Comparison of ENCODE assay signal across 18 cellular contexts in the genomic region with DNA sequence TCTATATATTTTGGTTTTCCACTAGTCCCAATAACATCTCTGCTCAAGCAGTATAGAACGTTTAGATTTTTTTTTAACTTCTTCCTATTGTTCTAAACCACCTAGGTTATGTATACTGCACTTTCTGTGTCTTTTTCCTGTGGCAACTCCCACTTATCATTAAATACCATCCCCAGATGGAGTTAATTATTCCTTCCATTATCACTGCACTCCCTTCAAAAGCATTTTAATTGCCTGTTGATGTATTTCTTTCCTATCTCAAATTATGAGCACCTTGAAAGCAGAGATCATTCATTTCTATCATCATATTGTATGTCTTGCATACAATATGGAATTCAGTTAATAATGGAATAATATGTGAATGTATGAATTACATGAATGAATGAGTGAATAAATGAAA.
DNase-seq lines count a peak whose midpoint lies in the region; ATAC-seq and TF ChIP-seq lines count a peak whose summit lies in the region.
"Had no signal": no experiment of that assay in that cellular context is flagged by ENCODE, and none has a peak within 500 bp of the region (broad histone marks: within the 10 kb centered on the region; RNA-seq: fewer than 3 reads in every experiment).

No MANE protein-coding gene starts in this region.

- no peak overlapping the region for H3K9ac ChIP-seq in HCT116 (ENCODE audit: low read length)
- H3K9ac ChIP-seq: BLaER1 treated with 17β-estradiol and CSF1 and Interleukin-3, amounts not matched to agents 10 nM and 100 nM had no signal

- no peak for DNase-seq in HCT116 (ENCODE audit: low read depth, low spot score)
- peak; percentile 38 for DNase-seq in NCI-H69 (lab: John Stamatoyannopoulos, UW)
- no peak for DNase-seq in ascending aorta (ENCODE audit: low spot score in 2 of 2)
- DNase-seq in superior temporal gyrus (ENCODE audit: extremely low spot score), result no peak
- DNase-seq in iPS-NIHi7 (ENCODE audit: extremely low spot score), result no peak
- DNase-seq: AML-193; Caco-2; Calu3; CD4-positive, alpha-beta T cell; CD8-positive, alpha-beta T cell; DMS79 treated with DMSO at 0.1 percent for 48 hours; GF-D8 had no signal

- no peak overlapping the region for H3K4me2 ChIP-seq in HCT116 (ENCODE audit: low read length)
- H3K4me2 ChIP-seq: A549; BLaER1 treated with 17β-estradiol and CSF1 and Interleukin-3, amounts not matched to agents 10 nM and 100 nM had no signal

- no peak for TF ChIP-seq CTCF in 22Rv1 (IDR thresholded peaks at IDR 0.05)
- no peak for TF ChIP-seq CTCF in HCT116 (IDR thresholded peaks at IDR 0.05 in 2 of 3, conservative IDR thresholded peaks at IDR 0.05 in 1 of 3; ENCODE audit: borderline replicate concordance in 1 of 3, insufficient read depth in 1 of 3, low read depth in 2 of 3, low read length in 2 of 3)
- TF ChIP-seq CTCF in gastroesophageal sphincter (IDR thresholded peaks at IDR 0.05), result no peak
- no peak for TF ChIP-seq CTCF in ascending aorta (IDR thresholded peaks at IDR 0.05)

- TF ChIP-seq POLR2A in HCT116 (IDR thresholded peaks at IDR 0.05; ENCODE audit: borderline replicate concordance, extremely low read depth, insufficient read depth, insufficient read length) (no peak), gastroesophageal sphincter (IDR thresholded peaks at IDR 0.05) (no peak)

- ATAC-seq in HCT116 (no peak), SK-N-SH treated with all-trans-retinoic acid at 6 μM for 48 hours (no peak), gastroesophageal sphincter (no peak)
- ATAC-seq: A549; CD8-positive, alpha-beta T cell had no signal

- H2AFZ ChIP-seq in HCT116 (ENCODE audit: low read depth, low read length, poor library complexity, severe bottlenecking), result peak overlapping the region; percentile 72

- H3K27me3 ChIP-seq in HCT116 (ENCODE audit: insufficient read depth, low read length), result no peaks in the 10 kb centered on the region
- no peaks in the 10 kb centered on the region for H3K27me3 ChIP-seq in gastroesophageal sphincter
- no peaks in the 10 kb centered on the region for H3K27me3 ChIP-seq in ascending aorta
- H3K27me3 ChIP-seq: BLaER1 treated with 17β-estradiol and CSF1 and Interleukin-3, amounts not matched to agents 10 nM and 100 nM had no signal

- 64 to 78% methylated on average over 1 of the region's 1 CpG for WGBS in gastroesophageal sphincter (ENCODE audit: low coverage in 1 of 2), 2 donors

- H3K9me3 ChIP-seq in HCT116 (ENCODE audit: control insufficient read depth in 1 of 2, insufficient read depth in 1 of 2, low read depth in 1 of 2, low read length in 2 of 2) (no peaks in the 10 kb centered on the region), gastroesophageal sphincter (no peaks in the 10 kb centered on the region), ascending aorta (no peaks in the 10 kb centered on the region)
- H3K9me3 ChIP-seq: A549; BLaER1 treated with 17β-estradiol and CSF1 and Interleukin-3, amounts not matched to agents 10 nM and 100 nM; Caco-2 had no signal

- H3K36me3 ChIP-seq in HCT116 (ENCODE audit: control insufficient read depth in 1 of 2, insufficient read depth in 2 of 2, low read length in 2 of 2) (no peaks in the 10 kb centered on the region), gastroesophageal sphincter (no peaks in the 10 kb centered on the region), ascending aorta (no peaks in the 10 kb centered on the region)
- H3K36me3 ChIP-seq: BLaER1 treated with 17β-estradiol and CSF1 and Interleukin-3, amounts not matched to agents 10 nM and 100 nM had no signal

- 0 out of 2 replicates have a peak, but pooled peaks cover 3% of the 10 kb centered on the region for H3K9me2 ChIP-seq in HCT116 (ENCODE audit: insufficient read depth)

- no peaks in the 10 kb centered on the region for H4K20me1 ChIP-seq in HCT116 (ENCODE audit: insufficient read depth)
- H4K20me1 ChIP-seq: BLaER1 treated with 17β-estradiol and CSF1 and Interleukin-3, amounts not matched to agents 10 nM and 100 nM had no signal

- H3K4me3 ChIP-seq in HCT116 (replicated peaks in 1 of 2; ENCODE audit: low read depth in 1 of 2, low read length in 2 of 2) (no peak overlapping the region), gastroesophageal sphincter (no peak overlapping the region), ascending aorta (no peak overlapping the region)
- H3K4me3 ChIP-seq: A549; BLaER1 treated with 17β-estradiol and CSF1 and Interleukin-3, amounts not matched to agents 10 nM and 100 nM had no signal

- no peak for TF ChIP-seq EP300 in gastroesophageal sphincter (IDR thresholded peaks at IDR 0.05)

- POLR2A ChIA-PET in HCT116 (lab: Charles Lee), result no interaction called here

- TF ChIP-seq RAD21 in HCT116 (IDR thresholded peaks at IDR 0.05; ENCODE audit: low read depth), result no peak

- peak overlapping the region; percentile 96 for H3K27ac ChIP-seq in 22Rv1
- H3K27ac ChIP-seq in HCT116 (ENCODE audit: low read depth, low read length), result no peak overlapping the region
- H3K27ac ChIP-seq in gastroesophageal sphincter, result no peak overlapping the region
- H3K27ac ChIP-seq in ascending aorta, result no peak overlapping the region
- H3K27ac ChIP-seq: A549; BLaER1 treated with 17β-estradiol and CSF1 and Interleukin-3, amounts not matched to agents 10 nM and 100 nM; C4-2B had no signal

- CTCF ChIA-PET in HCT116 (lab: Charles Lee), result no interaction called here

- intact Hi-C loops in HCT116 (cut with micrococcal nuclease), result no loop called here
- intact Hi-C loops in ascending aorta (cut with DNase I), result loop anchor here (5.0 kb wide), 1 partner anchor 40 kb away; no protein-coding TSS in a partner anchor

- BruUV-seq in HCT116 (replicated peaks; lab: Mats Ljungman, UMichigan), result no TSS peak

- H3K79me2 ChIP-seq in HCT116 (ENCODE audit: insufficient read depth, low read length), result no peaks in the 10 kb centered on the region

- RAD21 ChIA-PET in HCT116 (lab: Charles Lee; ENCODE audit: low non-redundant PET in 1 of 2, low total read pairs in 2 of 2, uncharacterized antibody in 2 of 2, unreplicated experiment in 2 of 2), result no interaction called here

- H3K4me1 ChIP-seq in HCT116 (ENCODE audit: control insufficient read depth in 1 of 2, insufficient read depth in 2 of 2, low read length in 2 of 2) (peaks cover 15 to 25% of the 10 kb centered on the region in 2 experiments), gastroesophageal sphincter (no peaks in the 10 kb centered on the region), ascending aorta (peaks cover 0 to 11% of the 10 kb centered on the region in 2 donors)
- H3K4me1 ChIP-seq: BLaER1 treated with 17β-estradiol and CSF1 and Interleukin-3, amounts not matched to agents 10 nM and 100 nM; Caco-2 had no signal

TF ChIP-seq in HCT116, 20 proteins besides CTCF, POLR2A, EP300 and RAD21 (continues in another document):
- TF ChIP-seq, protein P1, sequence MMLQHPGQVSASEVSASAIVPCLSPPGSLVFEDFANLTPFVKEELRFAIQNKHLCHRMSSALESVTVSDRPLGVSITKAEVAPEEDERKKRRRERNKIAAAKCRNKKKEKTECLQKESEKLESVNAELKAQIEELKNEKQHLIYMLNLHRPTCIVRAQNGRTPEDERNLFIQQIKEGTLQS (IDR thresholded peaks at IDR 0.05), result no peak
- no peak for TF ChIP-seq CBX3 (IDR thresholded peaks at IDR 0.05; ENCODE audit: low read depth)
- TF ChIP-seq POLR2AphosphoS5 (IDR thresholded peaks at IDR 0.05; ENCODE audit: low read depth, low read length), result no peak
- no peak for TF ChIP-seq JUND (IDR thresholded peaks at IDR 0.05)
- TF ChIP-seq EGR1 (IDR thresholded peaks at IDR 0.05; ENCODE audit: low read depth), result no peak
- TF ChIP-seq ZNF274 (IDR thresholded peaks at IDR 0.05; ENCODE audit: low read depth, low read length), result no peak
- no peak for TF ChIP-seq EZH2phosphoT487 (IDR thresholded peaks at IDR 0.05; ENCODE audit: borderline replicate concordance)
- no peak for TF ChIP-seq SP1 (IDR thresholded peaks at IDR 0.05; ENCODE audit: low read depth)
- TF ChIP-seq EZH2 (IDR thresholded peaks at IDR 0.05), result no peak
- TF ChIP-seq SIN3A (IDR thresholded peaks at IDR 0.05; ENCODE audit: low read depth), result no peak
- no peak for TF ChIP-seq FOSL1 (IDR thresholded peaks at IDR 0.05; ENCODE audit: low read depth)

TF ChIP-seq in SK-N-SH treated with all-trans-retinoic acid at 6 μM for 48 hours, 23 proteins besides CTCF, POLR2A, EP300 and RAD21:
- TF ChIP-seq ZFP30 (CRISPR knock-in tag; IDR thresholded peaks at IDR 0.05) (no peak), TCF4 (CRISPR knock-in tag; IDR thresholded peaks at IDR 0.05; ENCODE audit: borderline replicate concordance) (peak; percentile 81), GLIS3 (CRISPR knock-in tag; IDR thresholded peaks at IDR 0.05) (no peak), SNAI2 (CRISPR knock-in tag; IDR thresholded peaks at IDR 0.05) (no peak), ISL1 (CRISPR knock-in tag; IDR thresholded peaks at IDR 0.05) (peak; percentile 53; the same call in 1 of the 2 replicates)
- TF ChIP-seq, protein P2, sequence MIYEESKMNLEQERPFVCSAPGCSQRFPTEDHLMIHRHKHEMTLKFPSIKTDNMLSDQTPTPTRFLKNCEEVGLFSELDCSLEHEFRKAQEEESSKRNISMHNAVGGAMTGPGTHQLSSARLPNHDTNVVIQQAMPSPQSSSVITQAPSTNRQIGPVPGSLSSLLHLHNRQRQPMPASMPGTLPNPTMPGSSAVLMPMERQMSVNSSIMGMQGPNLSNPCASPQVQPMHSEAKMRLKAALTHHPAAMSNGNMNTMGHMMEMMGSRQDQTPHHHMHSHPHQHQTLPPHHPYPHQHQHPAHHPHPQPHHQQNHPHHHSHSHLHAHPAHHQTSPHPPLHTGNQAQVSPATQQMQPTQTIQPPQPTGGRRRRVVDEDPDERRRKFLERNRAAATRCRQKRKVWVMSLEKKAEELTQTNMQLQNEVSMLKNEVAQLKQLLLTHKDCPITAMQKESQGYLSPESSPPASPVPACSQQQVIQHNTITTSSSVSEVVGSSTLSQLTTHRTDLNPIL (CRISPR knock-in tag; IDR thresholded peaks at IDR 0.05; ENCODE audit: low read depth), result no peak
- TF ChIP-seq, protein P3, sequence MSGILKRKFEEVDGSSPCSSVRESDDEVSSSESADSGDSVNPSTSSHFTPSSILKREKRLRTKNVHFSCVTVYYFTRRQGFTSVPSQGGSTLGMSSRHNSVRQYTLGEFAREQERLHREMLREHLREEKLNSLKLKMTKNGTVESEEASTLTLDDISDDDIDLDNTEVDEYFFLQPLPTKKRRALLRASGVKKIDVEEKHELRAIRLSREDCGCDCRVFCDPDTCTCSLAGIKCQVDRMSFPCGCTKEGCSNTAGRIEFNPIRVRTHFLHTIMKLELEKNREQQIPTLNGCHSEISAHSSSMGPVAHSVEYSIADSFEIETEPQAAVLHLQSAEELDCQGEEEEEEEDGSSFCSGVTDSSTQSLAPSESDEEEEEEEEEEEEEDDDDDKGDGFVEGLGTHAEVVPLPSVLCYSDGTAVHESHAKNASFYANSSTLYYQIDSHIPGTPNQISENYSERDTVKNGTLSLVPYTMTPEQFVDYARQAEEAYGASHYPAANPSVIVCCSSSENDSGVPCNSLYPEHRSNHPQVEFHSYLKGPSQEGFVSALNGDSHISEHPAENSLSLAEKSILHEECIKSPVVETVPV (CRISPR knock-in tag; IDR thresholded peaks at IDR 0.05), result 0 out of 2 replicates have a peak, but pooled peaks have one; percentile 35
TF ChIP-seq in SK-N-SH treated with all-trans-retinoic acid at 6 μM for 48 hours: peak in this region for 3.
